9 cellular contexts compared by ENCODE assay signal in the genomic region with DNA sequence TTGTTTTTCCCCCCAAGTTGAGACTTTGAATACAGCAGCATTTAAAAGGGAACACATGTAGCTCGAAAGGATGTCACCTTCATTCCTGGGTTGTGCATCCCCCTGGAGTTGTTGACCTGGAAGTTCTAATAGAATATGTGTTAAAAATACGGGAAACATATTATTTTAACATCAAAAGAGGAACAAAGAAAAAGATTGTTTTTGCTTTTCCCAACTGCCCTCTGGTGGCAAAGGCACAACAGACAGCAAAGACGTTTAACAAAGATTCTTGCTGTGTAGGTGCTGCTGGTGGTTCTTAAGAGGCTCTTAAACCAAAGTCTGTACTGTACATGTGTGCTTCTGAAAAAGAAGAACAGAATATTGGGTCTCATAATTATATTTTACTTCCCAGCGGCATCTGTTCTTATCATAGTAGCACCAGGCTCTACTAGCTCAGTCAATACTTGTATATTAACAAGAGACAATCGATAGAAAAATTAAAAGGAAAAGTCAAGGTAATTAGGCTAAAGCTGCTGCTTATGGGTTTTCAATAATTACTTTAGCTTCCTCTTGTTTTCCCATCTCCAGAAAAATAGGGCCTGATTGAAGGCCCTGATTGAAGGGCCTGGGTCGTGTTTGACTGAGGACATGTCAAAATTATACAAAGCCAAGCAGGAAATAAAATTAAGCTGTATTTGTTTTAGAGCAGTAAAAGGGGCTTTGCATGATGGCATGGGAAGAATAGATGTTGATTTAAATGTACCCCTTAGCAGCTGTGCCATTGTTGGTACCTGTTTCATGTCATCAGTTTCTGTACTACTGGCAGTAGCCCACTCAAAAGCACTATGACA.
DNase-seq lines count a peak whose midpoint lies in the region; ATAC-seq and TF ChIP-seq lines count a peak whose summit lies in the region.
"Had no signal": no experiment of that assay in that cellular context is flagged by ENCODE, and none has a peak within 500 bp of the region (broad histone marks: within the 10 kb centered on the region; RNA-seq: fewer than 3 reads in every experiment).

No MANE protein-coding gene starts in this region.

- no peak overlapping the region for H3K4me3 ChIP-seq in breast epithelium
- H3K4me3 ChIP-seq in OCI-LY7 (ENCODE audit: low read depth, low read length, poor library complexity, severe bottlenecking), result no peak overlapping the region
- no peak overlapping the region for H3K4me3 ChIP-seq in fibroblast of pulmonary artery (replicated peaks; ENCODE audit: low read depth, low read length)
- H3K4me3 ChIP-seq in upper lobe of left lung, result no peak overlapping the region
- H3K4me3 ChIP-seq: thoracic aorta had no signal

- H3K4me1 ChIP-seq in breast epithelium (no peaks in the 10 kb centered on the region), OCI-LY7 (ENCODE audit: insufficient read depth, low read length, poor library complexity, severe bottlenecking) (no peaks in the 10 kb centered on the region), upper lobe of left lung (no peaks in the 10 kb centered on the region)

- no peak overlapping the region for H3K4me2 ChIP-seq in OCI-LY7 (ENCODE audit: low read length)

- peak; percentile 49 for TF ChIP-seq CTCF in MCF 10A (IDR thresholded peaks at IDR 0.05; ENCODE audit: unreplicated experiment)
- TF ChIP-seq CTCF in breast epithelium (IDR thresholded peaks at IDR 0.05), result no peak
- TF ChIP-seq CTCF in OCI-LY7 (conservative IDR thresholded peaks at IDR 0.05; ENCODE audit: low read length), result peak; percentile 68
- TF ChIP-seq CTCF in fibroblast of pulmonary artery (IDR thresholded peaks at IDR 0.05; ENCODE audit: low read length, missing control alignments), result peak; percentile 70
- peak in 4 of 6 experiments; percentile 18 to 25 (median 20) for TF ChIP-seq CTCF in upper lobe of left lung (IDR thresholded peaks at IDR 0.05)

- H4K20me1 ChIP-seq in OCI-LY7 (ENCODE audit: insufficient read depth, low read length), result no peaks in the 10 kb centered on the region

- no peaks in the 10 kb centered on the region for H3K9me3 ChIP-seq in breast epithelium
- H3K9me3 ChIP-seq in OCI-LY7 (ENCODE audit: low read length), result no peaks in the 10 kb centered on the region
- no peaks in the 10 kb centered on the region for H3K9me3 ChIP-seq in upper lobe of left lung
- H3K9me3 ChIP-seq: thoracic aorta had no signal

- H3K36me3 ChIP-seq in breast epithelium (no peaks in the 10 kb centered on the region), OCI-LY7 (ENCODE audit: insufficient read depth, low read length) (no peaks in the 10 kb centered on the region), upper lobe of left lung (no peaks in the 10 kb centered on the region)
- H3K36me3 ChIP-seq: thoracic aorta had no signal

- H3K27me3 ChIP-seq in breast epithelium, result no peaks in the 10 kb centered on the region
- no peaks in the 10 kb centered on the region for H3K27me3 ChIP-seq in upper lobe of left lung

- H2AFZ ChIP-seq in OCI-LY7 (ENCODE audit: low read length), result no peak overlapping the region

- intact Hi-C loops in MCF 10A (cut with micrococcal nuclease), result loop anchor here (2.0 to 10.0 kb wide), 4 partner anchors 112 to 682 kb away; no protein-coding TSS in a partner anchor
- intact Hi-C loops in breast epithelium (cut with DNase I; ENCODE audit: low total_unique reads), result no loop called here
- intact Hi-C loops in OCI-LY7 (cut with micrococcal nuclease; ENCODE audit: unreplicated experiment), result no loop called here

- H3K36me3 Mint-ChIP-seq in MCF 10A (ENCODE audit: insufficient read depth, unreplicated experiment), result no peaks in the 10 kb centered on the region

- H3K4me3 Mint-ChIP-seq in MCF 10A (ENCODE audit: unreplicated experiment), result no peak overlapping the region

- POLR2A ChIA-PET in MCF 10A (lab: Yijun Ruan, JAX) (no interaction called here), OCI-LY7 (lab: Charles Lee) (interaction anchor here (0.6 to 1.3 kb wide), 3 partner anchors 11 to 16 kb away, joined by 3 to 4 read pairs (median 3); no protein-coding TSS in a partner anchor)

- no peak overlapping the region for H3K27ac Mint-ChIP-seq in MCF 10A (ENCODE audit: low read depth, unreplicated experiment)

- no peaks in the 10 kb centered on the region for H3K4me1 Mint-ChIP-seq in MCF 10A (ENCODE audit: insufficient read depth, unreplicated experiment)

- TF ChIP-seq POLR2A in breast epithelium (IDR thresholded peaks at IDR 0.05), result no peak
- TF ChIP-seq POLR2A in upper lobe of left lung (IDR thresholded peaks at IDR 0.05), result no peak

- H3K9me2 ChIP-seq in OCI-LY7 (ENCODE audit: insufficient read depth, low read length), result no peaks in the 10 kb centered on the region

- no peaks in the 10 kb centered on the region for H3K27me3 Mint-ChIP-seq in MCF 10A (ENCODE audit: insufficient read depth, unreplicated experiment)

- H3K27ac ChIP-seq in breast epithelium (no peak overlapping the region), OCI-LY7 (ENCODE audit: low read depth, low read length, poor library complexity, severe bottlenecking) (no peak overlapping the region), upper lobe of left lung (no peak overlapping the region)
- H3K27ac ChIP-seq: thoracic aorta had no signal

- no peak for TF ChIP-seq EP300 in upper lobe of left lung (IDR thresholded peaks at IDR 0.05)

- 78 to 81% methylated on average over 6 of the region's 6 CpGs for WGBS in upper lobe of left lung, 2 donors

- CTCF ChIA-PET in MCF 10A (lab: Yijun Ruan, JAX) (interaction anchor here (0.5 to 2.9 kb wide), 25 partner anchors 8 to 852 kb away, joined by 3 to 11 read pairs (median 3); no protein-coding TSS in a partner anchor), OCI-LY7 (lab: Charles Lee; ENCODE audit: unreplicated experiment) (no interaction called here)

- ATAC-seq in upper lobe of left lung (ENCODE audit: low FRiP score in 2 of 2) (no peak), GM19463 (IDR thresholded peaks at IDR 0.05; ENCODE audit: unreplicated experiment) (no peak)

- no TSS peak for BruUV-seq in MCF 10A (replicated peaks; lab: Mats Ljungman, UMichigan)
- BruUV-seq in OCI-LY7 (replicated peaks; lab: Mats Ljungman, UMichigan), result no TSS peak

- DNase-seq in MCF 10A (ENCODE audit: unreplicated experiment) (peak; percentile 39), breast epithelium (ENCODE audit: low spot score in 2 of 2) (no peak), OCI-LY7 (ENCODE audit: low spot score) (peak; percentile 8), fibroblast of pulmonary artery (ENCODE audit: low read depth) (peak; percentile 56), upper lobe of left lung (no peak)
- no peak for DNase-seq in stimulated activated CD4-positive, alpha-beta T cell treated with anti-CD3 and anti-CD28 coated beads, Interleukin-12 subunit alpha, Interleukin-12 subunit beta, amount 100 ng/mL, for 4 hours
- DNase-seq in activated effector memory CD4-positive, alpha-beta T cell treated with Interleukin-2 at 50 U/mL for 16 hours, result no peak

- no peaks in the 10 kb centered on the region for H3K9me3 Mint-ChIP-seq in MCF 10A (ENCODE audit: unreplicated experiment)

- no peaks in the 10 kb centered on the region for H3K79me2 ChIP-seq in OCI-LY7 (ENCODE audit: insufficient read depth, low read depth, low read length)

Comparison
In these comparisons a context has a peak if more than half of its experiments do, and no peak if none do; other contexts are left out.
1. DNase-seq: peak in MCF 10A (single experiment), OCI-LY7 (single experiment) and fibroblast of pulmonary artery (single experiment); none in breast epithelium (0 of 2), upper lobe of left lung (0 of 2), stimulated activated CD4-positive, alpha-beta T cell treated with anti-CD3 and anti-CD28 coated beads, Interleukin-12 subunit alpha, Interleukin-12 subunit beta, amount 100 ng/mL, for 4 hours (single experiment) and activated effector memory CD4-positive, alpha-beta T cell treated with Interleukin-2 at 50 U/mL for 16 hours (single experiment).
2. CTCF ChIP-seq: peak in MCF 10A (single experiment), OCI-LY7 (single experiment), fibroblast of pulmonary artery (single experiment) and upper lobe of left lung (4 of 6); none in breast epithelium (0 of 3).